8 cellular contexts compared by ENCODE assay signal in the genomic region with DNA sequence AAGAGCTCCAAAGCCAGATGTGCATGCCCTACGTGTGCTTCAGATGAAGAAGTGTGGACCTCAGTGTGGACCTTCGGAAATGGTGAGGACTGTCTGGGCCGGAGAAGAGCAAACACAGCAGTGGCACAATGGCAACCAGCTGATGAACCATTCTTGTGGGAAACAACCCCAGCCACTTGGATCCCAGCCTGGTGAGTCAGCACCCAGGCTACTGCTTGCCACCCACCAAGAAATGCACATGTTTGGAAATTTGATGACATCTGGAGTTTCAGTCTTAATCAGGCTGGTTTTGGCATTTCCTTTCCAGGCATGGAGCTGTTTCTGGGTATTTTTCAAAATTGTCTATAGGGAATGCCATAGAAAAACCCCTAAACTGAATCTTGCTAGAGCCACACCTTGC. TPM values are rescaled to one million over a fixed set of nuclear protein-coding genes. Genes with fewer than 3 reads are reported as not detected.
DNase-seq lines count a peak whose midpoint lies in the region; ATAC-seq, FAIRE-seq and TF ChIP-seq lines count a peak whose summit lies in the region.

No MANE protein-coding gene starts in this region.

- peak; percentile 63 for FAIRE-seq in urothelium cell line (lab: Jason Lieb, UNC)

- peaks cover 3% of the 10 kb centered on the region for H3K9me3 Mint-ChIP-seq in natural killer cell treated with Interleukin-12 subunit alpha and Interleukin-12 subunit beta and Interleukin-15 and Interleukin-18, amount 100 ng/mL, for 72 hours
- no peaks in the 10 kb centered on the region for H3K9me3 Mint-ChIP-seq in natural killer cell
- H3K9me3 Mint-ChIP-seq in activated naive CD4-positive, alpha-beta T cell treated with anti-CD3 and anti-CD28 coated beads for 36 hours = peaks cover 2% of the 10 kb centered on the region

- DNase-seq in natural killer cell treated with Interleukin-12 subunit alpha and Interleukin-12 subunit beta and Interleukin-15 and Interleukin-18, amount 100 ng/mL, for 72 hours (ENCODE audit: low spot score) = peak; percentile 63
- DNase-seq in natural killer cell (no peak), hepatic stellate cell (ENCODE audit: low spot score) (peak; percentile 38), urothelium cell line (ENCODE audit: low spot score) (peak; percentile 90), AML-193 (lab: John Stamatoyannopoulos, UW) (no peak)
- peak; percentile 74 for DNase-seq in activated naive CD4-positive, alpha-beta T cell treated with anti-CD3 and anti-CD28 coated beads for 36 hours
- DNase-seq in NK-92 treated with Interleukin-12 subunit alpha and Interleukin-12 subunit beta, amount 100 ng/mL, for 24 hours (lab: John Stamatoyannopoulos, UW) = no peak

- peaks cover 0 to 25% of the 10 kb centered on the region in 2 donors for H3K27me3 Mint-ChIP-seq in natural killer cell treated with Interleukin-12 subunit alpha and Interleukin-12 subunit beta and Interleukin-15 and Interleukin-18, amount 100 ng/mL, for 72 hours
- H3K27me3 Mint-ChIP-seq in natural killer cell (ENCODE audit: low read depth in 2 of 2) = peaks cover 16 to 18% of the 10 kb centered on the region in 2 donors
- no peaks in the 10 kb centered on the region for H3K27me3 Mint-ChIP-seq in activated naive CD4-positive, alpha-beta T cell treated with anti-CD3 and anti-CD28 coated beads for 36 hours (ENCODE audit: low read depth)

- H3K4me3 Mint-ChIP-seq in natural killer cell treated with Interleukin-12 subunit alpha and Interleukin-12 subunit beta and Interleukin-15 and Interleukin-18, amount 100 ng/mL, for 72 hours = peak overlapping the region; percentile 52
- no peak overlapping the region for H3K4me3 Mint-ChIP-seq in natural killer cell
- no peak overlapping the region for H3K4me3 Mint-ChIP-seq in activated naive CD4-positive, alpha-beta T cell treated with anti-CD3 and anti-CD28 coated beads for 36 hours

- H3K36me3 Mint-ChIP-seq in natural killer cell treated with Interleukin-12 subunit alpha and Interleukin-12 subunit beta and Interleukin-15 and Interleukin-18, amount 100 ng/mL, for 72 hours = peaks cover 42% of the 10 kb centered on the region
- H3K36me3 Mint-ChIP-seq in natural killer cell = no peaks in the 10 kb centered on the region
- H3K36me3 Mint-ChIP-seq in activated naive CD4-positive, alpha-beta T cell treated with anti-CD3 and anti-CD28 coated beads for 36 hours (ENCODE audit: low read depth) = no peaks in the 10 kb centered on the region

- no peak for TF ChIP-seq CTCF in natural killer cell (IDR thresholded peaks at IDR 0.05)

- CTCF ChIA-PET in activated naive CD4-positive, alpha-beta T cell treated with anti-CD3 and anti-CD28 coated beads for 36 hours (lab: Charles Lee) = interaction anchor here (1.1 to 2.2 kb wide), 2 partner anchors 7 to 57 kb away, joined by 3 to 10 read pairs; no protein-coding TSS in a partner anchor

- intact Hi-C loops in natural killer cell (cut with micrococcal nuclease) = no loop called here
- intact Hi-C loops in activated naive CD4-positive, alpha-beta T cell treated with anti-CD3 and anti-CD28 coated beads for 36 hours (cut with micrococcal nuclease) = loop anchor here (5.0 to 10.0 kb wide), 4 partner anchors 89 to 1611 kb away; a partner anchor contains a TSS

- H3K27ac Mint-ChIP-seq in natural killer cell treated with Interleukin-12 subunit alpha and Interleukin-12 subunit beta and Interleukin-15 and Interleukin-18, amount 100 ng/mL, for 72 hours = peak overlapping the region; percentile 1 to 98
- no peak overlapping the region for H3K27ac Mint-ChIP-seq in natural killer cell
- no peak overlapping the region for H3K27ac Mint-ChIP-seq in activated naive CD4-positive, alpha-beta T cell treated with anti-CD3 and anti-CD28 coated beads for 36 hours

- H3K4me1 Mint-ChIP-seq in natural killer cell treated with Interleukin-12 subunit alpha and Interleukin-12 subunit beta and Interleukin-15 and Interleukin-18, amount 100 ng/mL, for 72 hours (ENCODE audit: low read depth in 2 of 2) = peaks cover 29 to 73% of the 10 kb centered on the region in 2 donors
- no peaks in the 10 kb centered on the region for H3K4me1 Mint-ChIP-seq in natural killer cell
- H3K4me1 Mint-ChIP-seq in activated naive CD4-positive, alpha-beta T cell treated with anti-CD3 and anti-CD28 coated beads for 36 hours (ENCODE audit: low read depth) = peaks cover 53% of the 10 kb centered on the region

- peak; percentile 64 to 65 for ATAC-seq in natural killer cell treated with Interleukin-12 subunit alpha and Interleukin-12 subunit beta and Interleukin-15 and Interleukin-18, amount 100 ng/mL, for 72 hours
- ATAC-seq in natural killer cell (no peak), GM21723 (IDR thresholded peaks at IDR 0.05; ENCODE audit: unreplicated experiment) (no peak)

RNA-seq across cellular contexts. Expression of a gene that starts 42.7 kb away (rescaled TPM):
- not detected for total RNA-seq in natural killer cell treated with Interleukin-12 subunit alpha and Interleukin-12 subunit beta and Interleukin-15 and Interleukin-18, amount 100 ng/mL, for 72 hours
- total RNA-seq in natural killer cell = not detected
- not detected for total RNA-seq in activated naive CD4-positive, alpha-beta T cell treated with anti-CD3 and anti-CD28 coated beads for 36 hours

Comparison
In these comparisons a context has a peak if more than half of its experiments do, and no peak if none do; other contexts are left out.
1. ATAC-seq: peak in natural killer cell treated with Interleukin-12 subunit alpha and Interleukin-12 subunit beta and Interleukin-15 and Interleukin-18, amount 100 ng/mL, for 72 hours (2 of 2); none in natural killer cell (0 of 3) and GM21723 (single experiment).
2. DNase-seq: peak in natural killer cell treated with Interleukin-12 subunit alpha and Interleukin-12 subunit beta and Interleukin-15 and Interleukin-18, amount 100 ng/mL, for 72 hours (single experiment), activated naive CD4-positive, alpha-beta T cell treated with anti-CD3 and anti-CD28 coated beads for 36 hours (single experiment), hepatic stellate cell (single experiment) and urothelium cell line (single experiment); none in natural killer cell (single experiment), AML-193 (0 of 2) and NK-92 treated with Interleukin-12 subunit alpha and Interleukin-12 subunit beta, amount 100 ng/mL, for 24 hours (single experiment).
3. H3K27ac Mint-ChIP-seq: peak in natural killer cell treated with Interleukin-12 subunit alpha and Interleukin-12 subunit beta and Interleukin-15 and Interleukin-18, amount 100 ng/mL, for 72 hours (2 of 2); none in natural killer cell (0 of 2) and activated naive CD4-positive, alpha-beta T cell treated with anti-CD3 and anti-CD28 coated beads for 36 hours (single experiment).